17 cellular contexts compared by ENCODE assay signal in genomic region chr3:126685493-126685892, GRCh38. TPM values are rescaled to one million over a fixed set of nuclear protein-coding genes. Genes with fewer than 3 reads are reported as not detected.
DNase-seq lines count a peak whose midpoint lies in the region; ATAC-seq and TF ChIP-seq lines count a peak whose summit lies in the region.
"Had no signal": no experiment of that assay in that cellular context is flagged by ENCODE, and none has a peak within 500 bp of the region (broad histone marks: within the 10 kb centered on the region; RNA-seq: fewer than 3 reads in every experiment).

No MANE protein-coding gene starts in this region.

- H2BK15ac ChIP-seq in neuronal stem cell (ENCODE audit: low read length): peak overlapping the region; percentile 23

- H3K4ac ChIP-seq in neuronal stem cell (ENCODE audit: low read length): no peak overlapping the region

- H3K36me3 ChIP-seq in neuronal stem cell (replicated peaks in 1 of 2; ENCODE audit: control insufficient read depth in 2 of 2, insufficient read depth in 2 of 2, low read length in 2 of 2) (no peaks in the 10 kb centered on the region), aorta (ENCODE audit: control insufficient read depth in 1 of 2, insufficient read depth in 2 of 2, low read length in 1 of 2) (no peaks in the 10 kb centered on the region), SK-N-SH (replicated peaks in 1 of 2; ENCODE audit: control insufficient read depth in 1 of 2, insufficient read depth in 2 of 2, low read length in 1 of 2) (no peaks in the 10 kb centered on the region)
- H3K36me3 ChIP-seq: Peyer's patch, SJSA1 had no signal

- H3K14ac ChIP-seq in neuronal stem cell (ENCODE audit: low read length): no peak overlapping the region

- no peak overlapping the region for H2BK120ac ChIP-seq in neuronal stem cell (ENCODE audit: low read depth, low read length)

- H3K18ac ChIP-seq in neuronal stem cell (ENCODE audit: low read length): no peak overlapping the region

- H3K9ac ChIP-seq in neuronal stem cell (ENCODE audit: low read depth, low read length, poor library complexity) (no peak overlapping the region), SK-N-SH (no peak overlapping the region)

- intact Hi-C loops in activated CD4-positive, alpha-beta T cell treated with anti-CD3 and anti-CD28 coated beads, Interleukin-2, amount 10 ng/mL, durations not matched to agents 24 days and 14 days (cut with micrococcal nuclease): no loop called here
- intact Hi-C loops in aorta (cut with DNase I): loop anchor here (10.0 kb wide), 2 partner anchors 489 to 859 kb away; no protein-coding TSS in a partner anchor

- no peaks in the 10 kb centered on the region for H4K20me1 ChIP-seq in SK-N-SH (ENCODE audit: insufficient read depth)

- H4K8ac ChIP-seq in neuronal stem cell (ENCODE audit: low read depth, low read length): no peak overlapping the region

- WGBS in neuronal stem cell (ENCODE audit: extremely low coverage in 2 of 2, insufficient read length in 2 of 2, insufficient replicate concordance in 1 of 2), 2 donors: no CpG with 5 or more reads among the region's 2 CpGs
- WGBS in aorta, 2 donors: 2 to 7% methylated on average over 2 of the region's 2 CpGs
- 80% methylated on average over 2 of the region's 2 CpGs for WGBS in SK-N-SH (ENCODE audit: low lambda C conversion rate)

- H2BK12ac ChIP-seq in neuronal stem cell (ENCODE audit: low read length): no peak overlapping the region

- H2AFZ ChIP-seq in neuronal stem cell (ENCODE audit: low read length) (no peak overlapping the region), SK-N-SH (ENCODE audit: low read depth) (no peak overlapping the region)

- TF ChIP-seq CTCF in brain (conservative IDR thresholded peaks at IDR 0.05) (no peak), SK-N-SH (IDR thresholded peaks at IDR 0.05) (no peak)

- no peaks in the 10 kb centered on the region for H3K9me2 ChIP-seq in SK-N-SH

- H3K27ac Mint-ChIP-seq in activated CD4-positive, alpha-beta T cell treated with anti-CD3 and anti-CD28 coated beads, Interleukin-2, amount 10 ng/mL, durations not matched to agents 24 days and 14 days: no peak overlapping the region
- H3K27ac Mint-ChIP-seq in brain: peak overlapping the region in 4 of 5 experiments; percentile 2 to 92 (median 45)
- H3K27ac Mint-ChIP-seq: CD8-positive, alpha-beta memory T cell had no signal

- H3K9me3 ChIP-seq in neuronal stem cell (replicated peaks in 1 of 2; ENCODE audit: control insufficient read depth in 2 of 2, insufficient read depth in 1 of 2, low read depth in 1 of 2, low read length in 2 of 2): no peaks in the 10 kb centered on the region
- H3K9me3 ChIP-seq in aorta (ENCODE audit: control insufficient read depth, low read length): no peaks in the 10 kb centered on the region
- H3K9me3 ChIP-seq in SK-N-SH: no peaks in the 10 kb centered on the region
- H3K9me3 ChIP-seq: Peyer's patch, SJSA1 had no signal

- no peaks in the 10 kb centered on the region for H3K4me1 Mint-ChIP-seq in activated CD4-positive, alpha-beta T cell treated with anti-CD3 and anti-CD28 coated beads, Interleukin-2, amount 10 ng/mL, durations not matched to agents 24 days and 14 days
- peaks cover 48% of the 10 kb centered on the region for H3K4me1 Mint-ChIP-seq in brain
- H3K4me1 Mint-ChIP-seq: CD8-positive, alpha-beta memory T cell had no signal

- H3K9me3 Mint-ChIP-seq in activated CD4-positive, alpha-beta T cell treated with anti-CD3 and anti-CD28 coated beads, Interleukin-2, amount 10 ng/mL, durations not matched to agents 24 days and 14 days: no peaks in the 10 kb centered on the region
- peaks cover 0 to 7% (median 0%) of the 10 kb centered on the region in 5 experiments for H3K9me3 Mint-ChIP-seq in brain
- H3K9me3 Mint-ChIP-seq: CD8-positive, alpha-beta memory T cell had no signal

- H3K27me3 Mint-ChIP-seq in activated CD4-positive, alpha-beta T cell treated with anti-CD3 and anti-CD28 coated beads, Interleukin-2, amount 10 ng/mL, durations not matched to agents 24 days and 14 days: peaks cover 9% of the 10 kb centered on the region
- H3K27me3 Mint-ChIP-seq in brain: peaks cover 12% of the 10 kb centered on the region

- no peak overlapping the region for H2BK5ac ChIP-seq in neuronal stem cell (ENCODE audit: low read length)

- H3K27ac ChIP-seq in neuronal stem cell (replicated peaks; ENCODE audit: low read length) (no peak overlapping the region), aorta (ENCODE audit: low read depth in 1 of 2, low read length in 2 of 2) (peak overlapping the region; percentile 45 to 59), SK-N-SH (ENCODE audit: low read depth in 2 of 2, low read length in 1 of 2) (no peak overlapping the region)
- H3K27ac ChIP-seq: Peyer's patch, SJSA1 had no signal

- H4K91ac ChIP-seq in neuronal stem cell (ENCODE audit: low read depth, low read length, poor library complexity): no peak overlapping the region

- H3K27me3 ChIP-seq in neuronal stem cell (ENCODE audit: control insufficient read depth in 3 of 3, insufficient read depth in 3 of 3, low read depth in 1 of 3, low read length in 3 of 3) (no peaks in the 10 kb centered on the region), aorta (ENCODE audit: control insufficient read depth in 1 of 2, insufficient read depth in 2 of 2, low read length in 1 of 2) (no peaks in the 10 kb centered on the region), SK-N-SH (ENCODE audit: insufficient read depth) (no peaks in the 10 kb centered on the region)
- H3K27me3 ChIP-seq: Peyer's patch, SJSA1 had no signal

- H3K36me3 Mint-ChIP-seq in activated CD4-positive, alpha-beta T cell treated with anti-CD3 and anti-CD28 coated beads, Interleukin-2, amount 10 ng/mL, durations not matched to agents 24 days and 14 days (ENCODE audit: low read depth): no peaks in the 10 kb centered on the region
- no peaks in the 10 kb centered on the region for H3K36me3 Mint-ChIP-seq in brain
- H3K36me3 Mint-ChIP-seq: CD8-positive, alpha-beta memory T cell had no signal

- H3K4me1 ChIP-seq in neuronal stem cell (ENCODE audit: control insufficient read depth in 2 of 2, insufficient read depth in 1 of 2, low read depth in 1 of 2, low read length in 2 of 2) (peaks cover 14 to 26% of the 10 kb centered on the region in 2 donors), aorta (ENCODE audit: control insufficient read depth in 1 of 2, insufficient read depth in 2 of 2, low read length in 2 of 2) (peaks cover 0 to 2% of the 10 kb centered on the region in 2 donors), SK-N-SH (ENCODE audit: control insufficient read depth in 1 of 2, insufficient read depth in 2 of 2, low read depth in 1 of 2, low read length in 1 of 2) (peaks cover 4 to 45% of the 10 kb centered on the region in 2 experiments; a peak in 3 of 4 replicates)
- H3K4me1 ChIP-seq: Peyer's patch, SJSA1 had no signal

- no peak for TF ChIP-seq EP300 in SK-N-SH (IDR thresholded peaks at IDR 0.05; ENCODE audit: borderline replicate concordance in 1 of 2, low read depth in 1 of 2, low read length in 1 of 2)

- no peak for TF ChIP-seq RAD21 in SK-N-SH (IDR thresholded peaks at IDR 0.05; ENCODE audit: low read length)

- H3K23ac ChIP-seq in neuronal stem cell (ENCODE audit: low read depth, low read length, poor library complexity): no peak overlapping the region

- no peaks in the 10 kb centered on the region for H3F3A ChIP-seq in SK-N-SH (replicated peaks; ENCODE audit: insufficient read depth)

- no peak overlapping the region for H3K4me3 ChIP-seq in neuronal stem cell (ENCODE audit: low read length in 2 of 2)
- H3K4me3 ChIP-seq in aorta (ENCODE audit: low read length in 2 of 2): no peak overlapping the region
- H3K4me3 ChIP-seq in SK-N-SH (ENCODE audit: low read depth in 2 of 2, low read length in 1 of 2): no peak overlapping the region
- H3K4me3 ChIP-seq: K562, Peyer's patch, SJSA1 had no signal

- H3K4me3 Mint-ChIP-seq in activated CD4-positive, alpha-beta T cell treated with anti-CD3 and anti-CD28 coated beads, Interleukin-2, amount 10 ng/mL, durations not matched to agents 24 days and 14 days: no peak overlapping the region
- no peak overlapping the region for H3K4me3 Mint-ChIP-seq in brain
- H3K4me3 Mint-ChIP-seq: CD8-positive, alpha-beta memory T cell had no signal

- no peaks in the 10 kb centered on the region for H3K79me2 ChIP-seq in SK-N-SH (ENCODE audit: insufficient read depth)

- peak; percentile 27 for DNase-seq in activated CD4-positive, alpha-beta T cell treated with anti-CD3 and anti-CD28 coated beads, Interleukin-2, amount 10 ng/mL, durations not matched to agents 24 days and 14 days
- DNase-seq in activated CD4-positive, alpha-beta T cell treated with anti-CD3 and anti-CD28 coated beads for 48 hours: no peak
- DNase-seq in neuronal stem cell (ENCODE audit: low spot score) (no peak), aorta (no peak), Ammon's horn (ENCODE audit: low spot score) (no peak), SK-N-SH (no peak)
- DNase-seq: 8988T; C1 segment of cervical spinal cord; CD8-positive, alpha-beta memory T cell; NCI-H1105 treated with DMSO at 0.1 percent for 48 hours; NCI-H187; NCI-H446 treated with DMSO at 0.1 percent for 48 hours; Peyer's patch had no signal

- no peak overlapping the region for H3K4me2 ChIP-seq in neuronal stem cell (ENCODE audit: insufficient read depth, low read length, poor library complexity, severe bottlenecking)
- no peak overlapping the region for H3K4me2 ChIP-seq in SK-N-SH

- CTCF ChIA-PET in SK-N-SH (lab: Yijun Ruan, JAX): interaction anchor here (0.7 to 2.6 kb wide), 3 partner anchors 13 to 319 kb away, joined by 3 to 13 read pairs (median 4); no protein-coding TSS in a partner anchor

- ATAC-seq in aorta (ENCODE audit: low FRiP score) (peak; percentile 65), GM21717 (IDR thresholded peaks at IDR 0.05; ENCODE audit: unreplicated experiment) (no peak)
- ATAC-seq: K562 had no signal

- H3K79me1 ChIP-seq in neuronal stem cell (ENCODE audit: low read depth, low read length): no peaks in the 10 kb centered on the region

- no peak overlapping the region for H2AK5ac ChIP-seq in neuronal stem cell (ENCODE audit: low read depth, low read length)

- POLR2A ChIA-PET in SK-N-SH (lab: Yijun Ruan, JAX): no interaction called here

RNA-seq across cellular contexts. Expression of gene CHCHD6, which starts 18.5 kb away (rescaled TPM):
- total RNA-seq in activated CD4-positive, alpha-beta T cell treated with anti-CD3 and anti-CD28 coated beads, Interleukin-2, amount 10 ng/mL, durations not matched to agents 24 days and 14 days: 17.1 and 18.5 TPM in 2 replicates
- polyA plus RNA-seq in brain (ENCODE audit: insufficient read depth, low read depth, low replicate concordance) (42.1 TPM), aorta (10 to 100 TPM; 12.9 to 24.6 TPM), SK-N-SH (2012; rRNA removed) (42.5 and 45.0 TPM in 2 replicates)
- 38.4 TPM for polyA plus RNA-seq in neuronal stem cell (2013, experiment 1 of 2)
- polyA plus RNA-seq in neuronal stem cell (2013, experiment 2 of 2): 38.2 TPM
- total RNA-seq in aorta: 10 to 100 TPM; 10.8 to 11.0 TPM
- polyA plus RNA-seq in SK-N-SH (2012; cell fraction: cytosol; rRNA removed): 31.3 and 38.6 TPM in 2 replicates
- 26.1 and 36.6 TPM in 2 replicates for polyA plus RNA-seq in SK-N-SH (2012; cell fraction: nucleus; rRNA removed)

RNA-seq across cellular contexts. Expression of gene TXNRD3, which starts 30.6 kb away (rescaled TPM):
- 1.3 and 1.5 TPM in 2 replicates for total RNA-seq in activated CD4-positive, alpha-beta T cell treated with anti-CD3 and anti-CD28 coated beads, Interleukin-2, amount 10 ng/mL, durations not matched to agents 24 days and 14 days
- polyA plus RNA-seq in brain (ENCODE audit: insufficient read depth, low read depth, low replicate concordance) (5.3 TPM), aorta (1 to 10 TPM; 3.6 to 3.7 TPM), SK-N-SH (2012; rRNA removed) (4.7 and 5.2 TPM in 2 replicates)
- 12.6 TPM for polyA plus RNA-seq in neuronal stem cell (2013, experiment 1 of 2)
- polyA plus RNA-seq in neuronal stem cell (2013, experiment 2 of 2): 12.6 TPM
- 10 to 100 TPM in 1 of 2 donors, 1 to 10 TPM in 1; 7.6 to 13.7 TPM for total RNA-seq in aorta
- polyA plus RNA-seq in SK-N-SH (2012; cell fraction: cytosol; rRNA removed): 4.5 and 4.6 TPM in 2 replicates
- 13.8 and 20.0 TPM in 2 replicates for polyA plus RNA-seq in SK-N-SH (2012; cell fraction: nucleus; rRNA removed)

Comparison
In these comparisons a context has a peak if more than half of its experiments do, and no peak if none do; other contexts are left out.
1. H3K27ac ChIP-seq: peak in aorta (2 of 2); none in neuronal stem cell (single experiment) and SK-N-SH (0 of 2).